In the genomic region with DNA sequence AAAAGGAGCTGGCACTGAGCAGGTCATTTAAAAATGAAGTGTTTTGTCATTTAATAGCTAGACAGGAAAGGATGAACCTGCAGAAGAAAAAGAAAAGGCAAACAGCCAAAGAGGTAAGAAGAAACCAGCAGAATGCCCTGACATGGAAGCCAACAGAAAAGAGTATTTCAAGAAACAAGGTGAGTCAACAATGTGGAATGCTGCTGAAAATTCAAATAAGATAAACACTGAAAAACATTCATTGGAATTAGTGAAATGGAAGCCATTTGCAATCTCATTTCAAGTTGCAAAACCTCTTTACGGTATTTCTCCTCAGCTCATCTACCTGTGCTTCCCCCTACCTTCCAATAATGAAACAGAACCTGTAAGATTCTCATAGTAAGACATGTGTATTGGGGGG, we compare ENCODE assay signal across 1 cellular context.
TF ChIP-seq lines count a peak whose summit lies in the region.

No MANE protein-coding gene starts in this region.

TF ChIP-seq in GM23338, 12 proteins besides CTCF, POLR2A, EP300 and RAD21 (continued from another document):
- TF ChIP-seq POLR2AphosphoS5 (IDR thresholded peaks at IDR 0.05; ENCODE audit: low read depth) (no peak), JUNB (IDR thresholded peaks at IDR 0.05; ENCODE audit: unreplicated experiment) (no peak)
